26 cellular contexts compared by ENCODE assay signal in genomic region chr12:75341873-75342272, GRCh38. TPM values are rescaled to one million over a fixed set of nuclear protein-coding genes. Genes with fewer than 3 reads are reported as not detected.
"Had no signal": no experiment of that assay in that cellular context is flagged by ENCODE, and none has a peak within 500 bp of the region (broad histone marks: within the 10 kb centered on the region; RNA-seq: fewer than 3 reads in every experiment).

No MANE protein-coding gene starts in this region.

- H3K4me1 Mint-ChIP-seq: neural crest cell had no signal

- H3K9me3 Mint-ChIP-seq: activated naive CD4-positive, alpha-beta T cell treated with anti-CD3 and anti-CD28 coated beads, Interleukin-2, amount 50 U/mL, for 72 hours; activated T-cell treated with anti-CD3 and anti-CD28 coated beads, Interleukin-2, amount 50 U/mL, for 72 hours; dendritic cell treated with granulocyte-macrophage colony-stimulating factor and Interleukin-4, amounts not matched to agents 40 ng/mL and 50 ng/mL, for 4 days; effector memory CD8-positive, alpha-beta T cell; type B pancreatic cell had no signal

- H3K4me3 ChIP-seq: heart left ventricle, lung, prostate gland had no signal

- H3K4me1 ChIP-seq: heart left ventricle, prostate gland had no signal

- H3K27me3 ChIP-seq: heart left ventricle had no signal

- H3K4me3 Mint-ChIP-seq: activated CD8-positive, alpha-beta T cell treated with anti-CD3 and anti-CD28 coated beads for 36 hours; activated T-cell treated with anti-CD3 and anti-CD28 coated beads, Interleukin-2, amount 50 U/mL, for 72 hours; dendritic cell treated with granulocyte-macrophage colony-stimulating factor and Interleukin-4, amounts not matched to agents 40 ng/mL and 50 ng/mL, for 4 days; effector memory CD8-positive, alpha-beta T cell; neural crest cell; T-helper 17 cell; type B pancreatic cell; WTC11 had no signal

- H3K27ac Mint-ChIP-seq: activated CD8-positive, alpha-beta T cell treated with anti-CD3 and anti-CD28 coated beads for 36 hours; activated naive CD4-positive, alpha-beta T cell treated with anti-CD3 and anti-CD28 coated beads, Interleukin-2, amount 50 U/mL, for 72 hours; activated T-cell treated with anti-CD3 and anti-CD28 coated beads, Interleukin-2, amount 50 U/mL, for 72 hours; dendritic cell treated with granulocyte-macrophage colony-stimulating factor and Interleukin-4, amounts not matched to agents 40 ng/mL and 50 ng/mL, for 4 days; effector memory CD8-positive, alpha-beta T cell; T-helper 17 cell; type B pancreatic cell; WTC11 had no signal

- H3K36me3 Mint-ChIP-seq: activated naive CD4-positive, alpha-beta T cell treated with anti-CD3 and anti-CD28 coated beads, Interleukin-2, amount 50 U/mL, for 72 hours; type B pancreatic cell; WTC11 had no signal

- H3K27ac ChIP-seq: epithelial cell of prostate, heart left ventricle, prostate gland had no signal

- ATAC-seq: activated CD8-positive, alpha-beta T cell treated with anti-CD3 and anti-CD28 coated beads for 36 hours; activated naive CD4-positive, alpha-beta T cell treated with anti-CD3 and anti-CD28 coated beads, Interleukin-2, amount 50 U/mL, for 72 hours; activated T-cell treated with anti-CD3 and anti-CD28 coated beads, Interleukin-2, amount 50 U/mL, for 72 hours; effector memory CD8-positive, alpha-beta T cell; heart left ventricle; right cardiac atrium; T-helper 17 cell; WTC11 had no signal

- DNase-seq: activated CD4-positive, alpha-beta T cell treated with anti-CD3 and anti-CD28 coated beads for 4 hours; activated CD8-positive, alpha-beta memory T cell treated with anti-CD3 and anti-CD28 coated beads, Interleukin-2, amount 50 U/mL, for 48 hours; activated CD8-positive, alpha-beta T cell treated with anti-CD3 and anti-CD28 coated beads for 36 hours; activated gamma-delta T cell; activated T-cell treated with anti-CD3 and anti-CD28 coated beads, Interleukin-2, amount 50 U/mL, for 72 hours; effector memory CD8-positive, alpha-beta T cell; midbrain; small intestine; stimulated activated CD4-positive, alpha-beta T cell treated with anti-CD3 and anti-CD28 coated beads, Interleukin-4, amount 100 ng/mL, for 4 hours; stimulated activated CD8-positive, alpha-beta memory T cell treated with anti-CD3 and anti-CD28 coated beads, Interleukin-4, amount 100 ng/mL, for 48 hours; stimulated activated naive CD4-positive, alpha-beta T cell treated with Interleukin-2 at 50 U/mL for 16 hours; substantia nigra; T-helper 17 cell had no signal

- H3K9me3 ChIP-seq: prostate gland had no signal

- H3K36me3 ChIP-seq: heart left ventricle, prostate gland had no signal

- H3K27me3 Mint-ChIP-seq: activated CD8-positive, alpha-beta T cell treated with anti-CD3 and anti-CD28 coated beads for 36 hours; dendritic cell treated with granulocyte-macrophage colony-stimulating factor and Interleukin-4, amounts not matched to agents 40 ng/mL and 50 ng/mL, for 4 days; effector memory CD8-positive, alpha-beta T cell; T-helper 17 cell; type B pancreatic cell had no signal

RNA-seq across cellular contexts. Expression of gene GLIPR1L1, which starts 7.4 kb away (rescaled TPM):
- total RNA-seq: activated CD8-positive, alpha-beta T cell treated with anti-CD3 and anti-CD28 coated beads for 36 hours; activated naive CD4-positive, alpha-beta T cell treated with anti-CD3 and anti-CD28 coated beads, Interleukin-2, amount 50 U/mL, for 72 hours; activated T-cell treated with anti-CD3 and anti-CD28 coated beads, Interleukin-2, amount 50 U/mL, for 72 hours; cerebellum; fibroblast of lung; heart left ventricle; lung; neural crest cell; osteoblast; right cardiac atrium; T-helper 17 cell; WTC11 had no signal
- polyA plus RNA-seq: fibroblast of lung, heart left ventricle, lung, right cardiac atrium, small intestine had no signal

RNA-seq across cellular contexts. Expression of gene GLIPR1L2, which starts 49.0 kb away (rescaled TPM):
- total RNA-seq: WTC11 had no signal
